ENCODE assay signal across 12 cellular contexts in genomic region chr3:1190576-1190975, GRCh38.
"Had no signal": no experiment of that assay in that cellular context is flagged by ENCODE, and none has a peak within 500 bp of the region (broad histone marks: within the 10 kb centered on the region; RNA-seq: fewer than 3 reads in every experiment).

No MANE protein-coding gene starts in this region.

- H3K4me3 ChIP-seq: dorsolateral prefrontal cortex, lung, transverse colon had no signal

- H3K36me3 ChIP-seq: transverse colon had no signal

- ATAC-seq: left cardiac atrium had no signal

- H3K27me3 ChIP-seq: dorsolateral prefrontal cortex, transverse colon had no signal

- H3K27ac ChIP-seq: dorsolateral prefrontal cortex, transverse colon had no signal

- H3K4me1 ChIP-seq: transverse colon had no signal

- DNase-seq: activated CD4-positive, CD25-positive, alpha-beta regulatory T cell treated with anti-CD3 and anti-CD28 coated beads, Interleukin-2, amount 50 U/mL, for 72 hours; activated naive CD4-positive, alpha-beta T cell; activated T-cell treated with anti-CD3 and anti-CD28 coated beads for 4 hours; aorta; dorsolateral prefrontal cortex; endodermal cell; left cardiac atrium; stimulated activated CD4-positive, alpha-beta T cell treated with anti-CD3 and anti-CD28 coated beads, Interleukin-15, amount 100 ng/mL, for 24 hours; stimulated activated CD4-positive, alpha-beta T cell treated with anti-CD3 and anti-CD28 coated beads, Interleukin-4, amount 100 ng/mL, for 1 hour; stimulated activated naive CD4-positive, alpha-beta T cell treated with Interleukin-2 at 50 U/mL for 16 hours; transverse colon had no signal

- H3K9me3 ChIP-seq: transverse colon had no signal
